In the genomic region with DNA sequence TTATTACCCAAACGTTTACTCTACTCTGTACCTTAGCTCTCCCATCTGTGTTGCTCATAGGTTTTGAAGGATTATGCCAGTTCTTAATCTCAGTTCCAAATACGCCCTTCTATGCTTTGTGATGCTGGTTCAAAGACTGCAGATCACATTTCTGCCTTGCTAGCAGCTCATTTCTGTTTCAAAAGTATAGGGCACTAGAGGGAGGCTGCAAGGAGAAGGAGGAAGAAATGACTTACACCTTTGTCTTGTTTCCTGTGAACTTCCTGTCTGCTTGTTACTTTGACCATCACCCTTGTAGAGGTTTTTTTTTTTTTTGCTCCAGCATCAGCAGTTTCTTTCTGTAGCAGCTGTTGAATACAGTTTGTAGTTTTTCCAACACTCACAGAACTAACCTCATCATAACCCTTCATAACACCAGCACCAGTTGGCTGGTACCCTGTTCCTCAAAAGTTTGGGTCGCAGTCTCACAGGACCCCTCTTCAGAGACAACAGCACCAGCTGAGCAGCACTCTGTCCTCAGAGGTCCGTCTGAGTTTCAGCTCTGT, we compare ENCODE assay signal across 8 cellular contexts. TPM values are rescaled to one million over a fixed set of nuclear protein-coding genes. Genes with fewer than 3 reads are reported as not detected.
DNase-seq lines count a peak whose midpoint lies in the region; ATAC-seq and TF ChIP-seq lines count a peak whose summit lies in the region.

No MANE protein-coding gene starts in this region.

- H3K27ac ChIP-seq in body of pancreas (no peak overlapping the region), osteoblast (ENCODE audit: low read depth, low read length) (no peak overlapping the region)

- intact Hi-C loops in body of pancreas (cut with DNase I): no loop called here

- peaks cover 4% of the 10 kb centered on the region for H4K20me1 ChIP-seq in osteoblast (ENCODE audit: insufficient read depth, low read length)

- H3K36me3 ChIP-seq in body of pancreas (replicated peaks in 1 of 2; ENCODE audit: insufficient read depth in 1 of 2, low read depth in 2 of 2) (no peaks in the 10 kb centered on the region), osteoblast (ENCODE audit: insufficient read depth, low read length) (no peaks in the 10 kb centered on the region)

- 40 to 46% methylated on average over 4 of the region's 4 CpGs for WGBS in body of pancreas, 2 donors

- no peak for TF ChIP-seq POLR2A in body of pancreas (IDR thresholded peaks at IDR 0.05)

- H3K4me1 ChIP-seq in body of pancreas: peaks cover 12% of the 10 kb centered on the region
- H3K4me1 ChIP-seq in osteoblast (ENCODE audit: insufficient read depth, low read length): peaks cover 6% of the 10 kb centered on the region

- H3K4me3 ChIP-seq in body of pancreas: no peak overlapping the region
- H3K4me3 ChIP-seq in osteoblast (ENCODE audit: insufficient read depth, low read length): no peak overlapping the region

- TF ChIP-seq CTCF in body of pancreas (IDR thresholded peaks at IDR 0.05) (no peak), osteoblast (IDR thresholded peaks at IDR 0.05; ENCODE audit: extremely low read depth, low read depth, low read length) (no peak)

- H2AFZ ChIP-seq in osteoblast (ENCODE audit: low read length): no peak overlapping the region

- peaks cover 95% of the 10 kb centered on the region for H3K79me2 ChIP-seq in osteoblast (ENCODE audit: insufficient read depth, low read length)

- H3K9me3 ChIP-seq in body of pancreas: no peaks in the 10 kb centered on the region
- no peaks in the 10 kb centered on the region for H3K9me3 ChIP-seq in osteoblast (ENCODE audit: low read depth, low read length)

- ATAC-seq in GM19463 (IDR thresholded peaks at IDR 0.05; ENCODE audit: unreplicated experiment) (peak; percentile 67), HG03442 (IDR thresholded peaks at IDR 0.05; ENCODE audit: unreplicated experiment) (peak; percentile 86), body of pancreas (peak; percentile 9)

- peak; percentile 56 for DNase-seq in GF-D8 (lab: John Stamatoyannopoulos, UW)
- no peak for DNase-seq in body of pancreas
- no peak for DNase-seq in NCI-H446 treated with DMSO at 0.1 percent for 48 hours (lab: John Stamatoyannopoulos, UW)
- no peak for DNase-seq in osteoblast (ENCODE audit: insufficient read length, low spot score, missing footprints)
- DNase-seq in HCEC 1CT: no peak
- DNase-seq in DMS153 (lab: John Stamatoyannopoulos, UW): no peak

- no peak overlapping the region for H3K4me2 ChIP-seq in osteoblast (ENCODE audit: insufficient read depth, low read length)

- H3K27me3 ChIP-seq in body of pancreas: no peaks in the 10 kb centered on the region
- no peaks in the 10 kb centered on the region for H3K27me3 ChIP-seq in osteoblast (ENCODE audit: insufficient read depth, low read length)

RNA-seq across cellular contexts. Expression of gene SLK, which starts 16.5 kb away (rescaled TPM):
- total RNA-seq in body of pancreas (10 to 100 TPM; 23.7 to 25.9 TPM), osteoblast (48.1 and 53.3 TPM in 2 replicates)

Comparison
In these comparisons a context has a peak if more than half of its experiments do, and no peak if none do; other contexts are left out.
1. ATAC-seq: peak in every context shown above with its lines; median percentile 86 in HG03442; 67 in GM19463; 9 in body of pancreas.